In genomic region chr2:238728322-238729260, GRCh38 we compare ENCODE assay signal across 13 cellular contexts.
A peak's percentile ranks its signal among the peaks of the same experiment; 100 is the strongest.
DNase-seq lines count a peak whose midpoint lies in the region; ATAC-seq, FAIRE-seq and TF ChIP-seq lines count a peak whose summit lies in the region.
"Had no signal": no experiment of that assay in that cellular context is flagged by ENCODE, and none has a peak within 500 bp of the region (broad histone marks: within the 10 kb centered on the region; RNA-seq: fewer than 3 reads in every experiment).

No MANE protein-coding gene starts in this region.

- CTCF ChIA-PET in GM10248 (lab: Yijun Ruan, JAX), result interaction anchor here (1.8 kb wide), 1 partner anchor 56 kb away, joined by 4 read pairs; no protein-coding TSS in a partner anchor
- CTCF ChIA-PET in CD4-positive, alpha-beta memory T cell (lab: Charles Lee; ENCODE audit: partially characterized antibody), result no interaction called here

- H3K27me3 ChIP-seq in GM23338 (ENCODE audit: insufficient read depth), result no peaks in the 10 kb centered on the region
- no peaks in the 10 kb centered on the region for H3K27me3 ChIP-seq in keratinocyte (ENCODE audit: control insufficient read depth, extremely low read depth, insufficient read depth, low read length)
- H3K27me3 ChIP-seq in stomach, result no peaks in the 10 kb centered on the region
- no peaks in the 10 kb centered on the region for H3K27me3 ChIP-seq in CD4-positive, alpha-beta memory T cell (ENCODE audit: insufficient read depth, low read length)

- H3K79me2 ChIP-seq in GM23338 (replicated peaks; ENCODE audit: insufficient read depth), result no peaks in the 10 kb centered on the region
- no peaks in the 10 kb centered on the region for H3K79me2 ChIP-seq in keratinocyte (ENCODE audit: control insufficient read depth, insufficient read depth, low read length)

- H3K9me1 ChIP-seq in keratinocyte (ENCODE audit: control insufficient read depth, extremely low read depth, insufficient read depth, low read length), result no peaks in the 10 kb centered on the region

- no peak overlapping the region for H3K27ac ChIP-seq in GM23338 (ENCODE audit: low read depth)
- H3K27ac ChIP-seq in keratinocyte (ENCODE audit: control insufficient read depth, insufficient read depth, low read length), result peak overlapping the region; percentile 79
- H3K27ac ChIP-seq in stomach, result peak overlapping the region; percentile 41 to 93 (median 84)
- no peak overlapping the region for H3K27ac ChIP-seq in CD4-positive, alpha-beta memory T cell (ENCODE audit: low read depth, low read length)
- H3K27ac ChIP-seq: VCaP had no signal

- peak overlapping the region; percentile 69 for H3K9ac ChIP-seq in keratinocyte (ENCODE audit: control insufficient read depth, extremely low read depth, insufficient read depth, low read length)

- H2AFZ ChIP-seq in GM23338 (no peak overlapping the region), keratinocyte (ENCODE audit: control insufficient read depth, low read length) (peak overlapping the region; percentile 72)

- H3K27ac Mint-ChIP-seq in GM23338, result no peak overlapping the region
- H3K27ac Mint-ChIP-seq in CD4-positive, alpha-beta memory T cell, result no peak overlapping the region
- H3K27ac Mint-ChIP-seq: activated naive CD4-positive, alpha-beta T cell treated with anti-CD3 and anti-CD28 coated beads, Interleukin-2, amount 10 ng/mL, durations not matched to agents 7 days and 5 days had no signal

- no peaks in the 10 kb centered on the region for H3K9me2 ChIP-seq in GM23338 (ENCODE audit: insufficient read depth)

- DNase-seq in GM23338 (ENCODE audit: low spot score) (no peak), cardiac fibroblast (ENCODE audit: low read depth in 2 of 2) (peak; percentile 73 to 75), keratinocyte (ENCODE audit: low read depth, low spot score) (no peak), stomach (no peak), GM10248 (ENCODE audit: extremely low spot score) (no peak)
- DNase-seq in CD4-positive, alpha-beta memory T cell, result no peak
- DNase-seq: activated naive CD4-positive, alpha-beta T cell treated with anti-CD3 and anti-CD28 coated beads, Interleukin-2, amount 10 ng/mL, durations not matched to agents 7 days and 5 days; Karpas-422; retina; stimulated activated naive CD4-positive, alpha-beta T cell had no signal

- H3K9me3 Mint-ChIP-seq in GM23338, result no peaks in the 10 kb centered on the region; the same call in 1 of the 3 replicates
- H3K9me3 Mint-ChIP-seq in CD4-positive, alpha-beta memory T cell, result peaks cover 0 to 7% (median 3%) of the 10 kb centered on the region in 8 donors
- H3K9me3 Mint-ChIP-seq: activated naive CD4-positive, alpha-beta T cell treated with anti-CD3 and anti-CD28 coated beads, Interleukin-2, amount 10 ng/mL, durations not matched to agents 7 days and 5 days had no signal

- TF ChIP-seq CTCF in GM23338 (conservative IDR thresholded peaks at IDR 0.05; ENCODE audit: low read depth in 2 of 2) (no peak), cardiac fibroblast (IDR thresholded peaks at IDR 0.05; ENCODE audit: low read depth, low read length) (no peak), keratinocyte (optimal IDR thresholded peaks at IDR 0.05 in 1 of 3, IDR thresholded peaks at IDR 0.05 in 1 of 3, conservative IDR thresholded peaks at IDR 0.05 in 1 of 3; ENCODE audit: extremely low read depth in 1 of 3, insufficient read depth in 2 of 3, low read length in 3 of 3) (no peak), stomach (IDR thresholded peaks at IDR 0.05) (no peak), GM10248 (IDR thresholded peaks at IDR 0.05; ENCODE audit: control extremely low read depth, extremely low read depth, low read depth, missing control alignments) (no peak)

- no peaks in the 10 kb centered on the region for H3F3A ChIP-seq in GM23338 (replicated peaks; ENCODE audit: low read depth)

- dilution Hi-C loops in keratinocyte (cut with MboI; ENCODE audit: extremely low pct_ligation_motif_present, low sequenced_read_pairs), result no loop called here

- no peaks in the 10 kb centered on the region for H3K4me1 ChIP-seq in GM23338 (ENCODE audit: insufficient read depth)
- H3K4me1 ChIP-seq in keratinocyte (ENCODE audit: control insufficient read depth, extremely low read depth, insufficient read depth, low read length), result peaks cover 26% of the 10 kb centered on the region
- peaks cover 0 to 30% (median 10%) of the 10 kb centered on the region in 4 donors for H3K4me1 ChIP-seq in stomach
- no peaks in the 10 kb centered on the region for H3K4me1 ChIP-seq in CD4-positive, alpha-beta memory T cell (ENCODE audit: insufficient read depth, low read length)

- WGBS in stomach, 5 donors, result 38 to 53% (median 49%) methylated on average over 14 of the region's 14 CpGs

- TF ChIP-seq POLR2A in stomach (IDR thresholded peaks at IDR 0.05), result no peak

- H3K9me3 ChIP-seq in keratinocyte (ENCODE audit: control insufficient read depth, low read depth, low read length) (no peaks in the 10 kb centered on the region), stomach (peaks cover 0 to 7% (median 0%) of the 10 kb centered on the region in 4 donors)
- no peaks in the 10 kb centered on the region for H3K9me3 ChIP-seq in CD4-positive, alpha-beta memory T cell (ENCODE audit: control insufficient read depth in 1 of 2, low read length in 2 of 2)

- no peaks in the 10 kb centered on the region for H3K36me3 ChIP-seq in GM23338 (ENCODE audit: insufficient read depth)
- H3K36me3 ChIP-seq in keratinocyte (ENCODE audit: control insufficient read depth in 2 of 2, extremely low read depth in 1 of 2, insufficient read depth in 2 of 2, low read length in 2 of 2), result no peaks in the 10 kb centered on the region
- no peaks in the 10 kb centered on the region for H3K36me3 ChIP-seq in stomach
- no peaks in the 10 kb centered on the region for H3K36me3 ChIP-seq in CD4-positive, alpha-beta memory T cell (ENCODE audit: insufficient read depth, low read length)

- peak; percentile 49; the same call in 2 of the 3 replicates for ATAC-seq in GM23338
- ATAC-seq in HG03520 (IDR thresholded peaks at IDR 0.05; ENCODE audit: unreplicated experiment), result no peak
- ATAC-seq in HG03045 (IDR thresholded peaks at IDR 0.05; ENCODE audit: unreplicated experiment), result no peak

- no peak overlapping the region for H3K4me3 Mint-ChIP-seq in GM23338
- no peak overlapping the region for H3K4me3 Mint-ChIP-seq in CD4-positive, alpha-beta memory T cell
- H3K4me3 Mint-ChIP-seq: activated naive CD4-positive, alpha-beta T cell treated with anti-CD3 and anti-CD28 coated beads, Interleukin-2, amount 10 ng/mL, durations not matched to agents 7 days and 5 days had no signal

- intact Hi-C loops in stomach (cut with DNase I; ENCODE audit: low total_unique reads), result no loop called here
- intact Hi-C loops in CD4-positive, alpha-beta memory T cell (cut with micrococcal nuclease), result no loop called here

- H4K20me1 ChIP-seq in GM23338 (replicated peaks; ENCODE audit: insufficient read depth) (no peaks in the 10 kb centered on the region), keratinocyte (ENCODE audit: control insufficient read depth, extremely low read depth, insufficient read depth, low read length) (no peaks in the 10 kb centered on the region)

- H3K36me3 Mint-ChIP-seq in GM23338 (ENCODE audit: low read depth), result no peaks in the 10 kb centered on the region
- H3K36me3 Mint-ChIP-seq in CD4-positive, alpha-beta memory T cell, result no peaks in the 10 kb centered on the region
- H3K36me3 Mint-ChIP-seq: activated naive CD4-positive, alpha-beta T cell treated with anti-CD3 and anti-CD28 coated beads, Interleukin-2, amount 10 ng/mL, durations not matched to agents 7 days and 5 days had no signal

- H3K4me2 ChIP-seq in GM23338 (no peak overlapping the region), keratinocyte (ENCODE audit: control insufficient read depth, extremely low read depth, insufficient read depth, low read depth, low read length) (peak overlapping the region; percentile 87)

- no peak overlapping the region for H3K4me3 ChIP-seq in GM23338
- H3K4me3 ChIP-seq in cardiac fibroblast (replicated peaks in 1 of 2; ENCODE audit: low read depth in 2 of 2, low read length in 2 of 2), result no peak overlapping the region
- peak overlapping the region in 2 of 3 experiments; percentile 11 to 62 for H3K4me3 ChIP-seq in keratinocyte (ENCODE audit: control insufficient read depth in 2 of 3, extremely low read depth in 1 of 3, insufficient read depth in 2 of 3, low read depth in 1 of 3, low read length in 3 of 3)
- H3K4me3 ChIP-seq in stomach, result no peak overlapping the region
- no peak overlapping the region for H3K4me3 ChIP-seq in CD4-positive, alpha-beta memory T cell (ENCODE audit: low read length in 2 of 2)

- POLR2A ChIA-PET in GM10248 (lab: Yijun Ruan, JAX), result no interaction called here
- POLR2A ChIA-PET in CD4-positive, alpha-beta memory T cell (lab: Charles Lee; ENCODE audit: partially characterized antibody), result no interaction called here

- peaks cover 8% of the 10 kb centered on the region for H3K27me3 Mint-ChIP-seq in GM23338 (ENCODE audit: insufficient read depth, low read depth, poor library complexity)
- H3K27me3 Mint-ChIP-seq in CD4-positive, alpha-beta memory T cell, result peaks cover 2 to 19% of the 10 kb centered on the region in 2 donors

- peak; percentile 43 for TF ChIP-seq EP300 in stomach (IDR thresholded peaks at IDR 0.05)

- peak; percentile 93 for FAIRE-seq in keratinocyte (lab: Jason Lieb, UNC)

- H3K4me1 Mint-ChIP-seq in GM23338, result no peaks in the 10 kb centered on the region
- H3K4me1 Mint-ChIP-seq in CD4-positive, alpha-beta memory T cell, result no peaks in the 10 kb centered on the region
- H3K4me1 Mint-ChIP-seq: activated naive CD4-positive, alpha-beta T cell treated with anti-CD3 and anti-CD28 coated beads, Interleukin-2, amount 10 ng/mL, durations not matched to agents 7 days and 5 days had no signal

TF ChIP-seq in GM23338, 12 proteins besides CTCF, POLR2A, EP300 and RAD21:
- no peak for TF ChIP-seq EZH2 (IDR thresholded peaks at IDR 0.05; ENCODE audit: low read depth, unreplicated experiment)
- TF ChIP-seq ZNF114 (CRISPR knock-in tag; IDR thresholded peaks at IDR 0.05), result no peak

Comparison
In these comparisons a context has a peak if more than half of its experiments do, and no peak if none do; other contexts are left out.
1. DNase-seq: peak in cardiac fibroblast (2 of 2); none in GM23338 (single experiment), keratinocyte (single experiment), stomach (single experiment), GM10248 (single experiment) and CD4-positive, alpha-beta memory T cell (0 of 5).
2. H3K27ac ChIP-seq: peak in keratinocyte (single experiment) and stomach (5 of 5); none in GM23338 (single experiment) and CD4-positive, alpha-beta memory T cell (single experiment).
3. H3K4me3 ChIP-seq: peak in keratinocyte (2 of 3); none in GM23338 (single experiment), cardiac fibroblast (0 of 2), stomach (0 of 4) and CD4-positive, alpha-beta memory T cell (0 of 2).